In the genomic region with DNA sequence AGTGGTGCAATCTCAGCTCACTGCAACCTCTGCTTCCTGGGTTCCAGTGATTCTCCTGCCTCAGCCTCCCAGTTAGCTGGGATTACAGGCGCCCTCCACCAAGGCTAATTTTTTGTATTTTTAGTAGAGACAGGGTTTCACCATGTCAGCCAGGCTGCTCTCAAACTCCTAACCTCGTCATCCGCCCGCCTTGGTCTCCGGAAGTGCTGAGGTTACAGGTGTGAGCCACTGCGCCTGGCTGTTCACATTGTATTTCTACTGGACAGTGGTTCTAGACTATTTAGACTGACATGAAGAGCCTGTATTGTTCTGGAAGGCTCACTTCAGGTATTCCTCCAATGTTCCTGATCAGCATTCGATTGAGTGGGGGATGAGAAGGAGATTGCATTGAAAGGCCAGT, we compare ENCODE assay signal across 34 cellular contexts.
"Had no signal": no experiment of that assay in that cellular context is flagged by ENCODE, and none has a peak within 500 bp of the region (broad histone marks: within the 10 kb centered on the region; RNA-seq: fewer than 3 reads in every experiment).

No MANE protein-coding gene starts in this region.

- H3K9me3 ChIP-seq: MG63 had no signal

- H3K9ac ChIP-seq: KMS-11 had no signal

- H3K4me3 ChIP-seq: MG63 had no signal

- H3K4me2 ChIP-seq: KMS-11 had no signal

- H3K27ac ChIP-seq: KMS-11 had no signal

- DNase-seq: Karpas-422, Kasumi-1, MG63, MV-4-11, NCI-H1048, NCI-H1092, NCI-H1092 treated with DMSO at 0.1 percent for 48 hours, NCI-H1105, NCI-H1105 treated with DMSO at 0.1 percent for 48 hours, NCI-H1417, NCI-H1417 treated with DMSO at 0.1 percent for 48 hours, NCI-H1436, NCI-H1436 treated with DMSO at 0.1 percent for 48 hours, NCI-H146, NCI-H1694, NCI-H1694 treated with DMSO at 0.1 percent for 48 hours, NCI-H187, NCI-H187 treated with DMSO at 0.1 percent for 48 hours, NCI-H1930, NCI-H2029, NCI-H2029 treated with DMSO at 0.1 percent for 48 hours, NCI-H2081, NCI-H2081 treated with DMSO at 0.1 percent for 48 hours, NCI-H2107, NCI-H2171, NCI-H2171 treated with DMSO at 0.1 percent for 48 hours, NCI-H2227 treated with DMSO at 0.1 percent for 48 hours, NCI-H226, NCI-H345, NCI-H446, NCI-H446 treated with DMSO at 0.1 percent for 48 hours, NCI-H510A, NCI-H510A treated with DMSO at 0.1 percent for 48 hours had no signal

- H3K27me3 ChIP-seq: MG63 had no signal

- H3K36me3 ChIP-seq: MG63 had no signal
